In genomic region chr7:45258533-45259226, GRCh38 we compare ENCODE assay signal across 17 cellular contexts.
DNase-seq lines count a peak whose midpoint lies in the region; ATAC-seq, FAIRE-seq and TF ChIP-seq lines count a peak whose summit lies in the region.
"Had no signal": no experiment of that assay in that cellular context is flagged by ENCODE, and none has a peak within 500 bp of the region (broad histone marks: within the 10 kb centered on the region; RNA-seq: fewer than 3 reads in every experiment).

No MANE protein-coding gene starts in this region.

- CTCF ChIA-PET in Panc1 (lab: Charles Lee): interaction anchor here (0.9 to 1.4 kb wide), 2 partner anchors 43 to 324 kb away, joined by 3 read pairs; no protein-coding TSS in a partner anchor

- H3K4me3 ChIP-seq in GM12865 (ENCODE audit: low read depth, low read length): no peak overlapping the region
- H3K4me3 ChIP-seq in Panc1 (ENCODE audit: low read depth in 2 of 2, low read length in 2 of 2): no peak overlapping the region
- peak overlapping the region; percentile 34 for H3K4me3 ChIP-seq in trophoblast cell (ENCODE audit: low read depth, low read length)

- no peak overlapping the region for H4K12ac ChIP-seq in trophoblast cell (ENCODE audit: low read depth, low read length)

- FAIRE-seq in H54 (lab: Jason Lieb, UNC): no peak

- H2AK5ac ChIP-seq in trophoblast cell (ENCODE audit: low read length): no peak overlapping the region

- no peak overlapping the region for H3K14ac ChIP-seq in trophoblast cell (ENCODE audit: low read length)

- no peak overlapping the region for H3K9ac ChIP-seq in trophoblast cell (ENCODE audit: low read length)

- H3K4me1 ChIP-seq in Panc1 (ENCODE audit: control insufficient read depth, insufficient read depth, low read length): no peaks in the 10 kb centered on the region
- H3K4me1 ChIP-seq in trophoblast cell (ENCODE audit: control insufficient read depth in 1 of 2, insufficient read depth in 2 of 2, low read length in 2 of 2): no peaks in the 10 kb centered on the region

- no peak overlapping the region for H2BK120ac ChIP-seq in trophoblast cell (ENCODE audit: insufficient read depth, low read length, poor library complexity)

- WGBS in trophoblast cell (ENCODE audit: extremely low coverage, insufficient coverage, insufficient read length): no CpG with 5 or more reads among the region's 5 CpGs

- H3K79me2 ChIP-seq in trophoblast cell (ENCODE audit: control insufficient read depth, insufficient read depth, low read length, poor library complexity): no peaks in the 10 kb centered on the region

- no peak overlapping the region for H4K91ac ChIP-seq in trophoblast cell (ENCODE audit: low read depth, low read length)

- ATAC-seq in GM21619 (IDR thresholded peaks at IDR 0.05; ENCODE audit: unreplicated experiment): peak; percentile 51
- peak; percentile 57; the same call in 1 of the 2 replicates for ATAC-seq in Panc1
- ATAC-seq: Right ventricle myocardium inferior had no signal

- H3K18ac ChIP-seq in trophoblast cell (ENCODE audit: low read length): no peak overlapping the region

- H3K9me3 ChIP-seq in Panc1 (ENCODE audit: control insufficient read depth, insufficient read depth, low read depth, low read length) (0 out of 2 replicates have a peak, but pooled peaks cover 4% of the 10 kb centered on the region), trophoblast cell (ENCODE audit: insufficient read depth, low read depth, low read length) (peaks cover 1% of the 10 kb centered on the region)

- H4K8ac ChIP-seq in trophoblast cell (ENCODE audit: low read depth, low read length): no peak overlapping the region

- H3K36me3 ChIP-seq in Panc1 (ENCODE audit: control insufficient read depth, insufficient read depth, low read length) (no peaks in the 10 kb centered on the region), trophoblast cell (ENCODE audit: control insufficient read depth in 1 of 2, insufficient read depth in 2 of 2, low read length in 2 of 2) (no peaks in the 10 kb centered on the region)

- H3K27me3 ChIP-seq in Panc1 (ENCODE audit: control insufficient read depth, insufficient read depth, low read length) (peaks cover 9% of the 10 kb centered on the region; the same call in 1 of the 2 replicates), trophoblast cell (ENCODE audit: insufficient read depth, low read length) (no peaks in the 10 kb centered on the region)

- intact Hi-C loops in Panc1 (cut with micrococcal nuclease; ENCODE audit: unreplicated experiment): no loop called here

- H2BK12ac ChIP-seq in trophoblast cell (ENCODE audit: low read length): no peak overlapping the region

- TF ChIP-seq CTCF in GM12865 (IDR thresholded peaks at IDR 0.05; ENCODE audit: insufficient read depth, low read depth, low read length, missing control alignments) (no peak), Panc1 (IDR thresholded peaks at IDR 0.05) (no peak)

- TF ChIP-seq POLR2A in H54 (IDR thresholded peaks at IDR 0.05; ENCODE audit: low read depth, low read length): no peak

- in situ Hi-C loops in Panc1 (cut with HindIII; ENCODE audit: low pct_unique_long_range_greater_than_20kb, low sequenced_read_pairs): no loop called here

- no peak overlapping the region for H3K4me2 ChIP-seq in trophoblast cell (ENCODE audit: low read length)

- no peak overlapping the region for H2AFZ ChIP-seq in trophoblast cell (ENCODE audit: insufficient read depth, low read length, poor library complexity)

- H3K4ac ChIP-seq in trophoblast cell (ENCODE audit: low read depth, low read length): no peak overlapping the region

- no peak overlapping the region for H2BK5ac ChIP-seq in trophoblast cell (ENCODE audit: low read depth, low read length, poor library complexity)

- peak; percentile 53 for DNase-seq in GM12865 (ENCODE audit: low read depth)
- no peak for DNase-seq in Panc1 (ENCODE audit: low read depth, low spot score)
- DNase-seq in trophoblast cell: no peak
- DNase-seq in SW480 (ENCODE audit: low spot score): no peak
- DNase-seq in NCI-H2107 treated with DMSO at 0.1 percent for 48 hours (lab: John Stamatoyannopoulos, UW; ENCODE audit: unreplicated experiment): no peak
- no peak for DNase-seq in H54 (ENCODE audit: insufficient read length, low spot score)
- no peak for DNase-seq in NCI-H524 treated with DMSO at 0.1 percent for 48 hours (lab: John Stamatoyannopoulos, UW)
- DNase-seq: CD4-positive, CD25-positive, alpha-beta regulatory T cell; HCEC 1CT; MV-4-11; NCI-H1417; NCI-H187 treated with DMSO at 0.1 percent for 48 hours; NCI-H2171; NCI-H446; NCI-H748 treated with DMSO at 0.1 percent for 48 hours had no signal

- no peak overlapping the region for H3K27ac ChIP-seq in Panc1 (ENCODE audit: low read length)
- no peak overlapping the region for H3K27ac ChIP-seq in trophoblast cell (ENCODE audit: low read depth, low read length)

- H3K79me1 ChIP-seq in trophoblast cell (ENCODE audit: low read length): no peaks in the 10 kb centered on the region

- no TSS peak for BruUV-seq in Panc1 (replicated peaks; lab: Mats Ljungman, UMichigan)

- POLR2A ChIA-PET in Panc1 (lab: Charles Lee): no interaction called here

- no peak overlapping the region for H3K23ac ChIP-seq in trophoblast cell (ENCODE audit: low read length)
